Comparison of ENCODE assay signal across 22 cellular contexts in genomic region chr2:60528366-60528765, GRCh38. TPM values are rescaled to one million over a fixed set of nuclear protein-coding genes. Genes with fewer than 3 reads are reported as not detected.
A peak's percentile ranks its signal among the peaks of the same experiment; 100 is the strongest.
DNase-seq lines count a peak whose midpoint lies in the region; ATAC-seq and TF ChIP-seq lines count a peak whose summit lies in the region.
"Had no signal": no experiment of that assay in that cellular context is flagged by ENCODE, and none has a peak within 500 bp of the region (broad histone marks: within the 10 kb centered on the region; RNA-seq: fewer than 3 reads in every experiment).

No MANE protein-coding gene starts in this region.

- H3K9me3 Mint-ChIP-seq in chondrocyte (ENCODE audit: low read depth) (no peaks in the 10 kb centered on the region), mesothelial cell of epicardium (no peaks in the 10 kb centered on the region)
- H3K9me3 Mint-ChIP-seq: neural progenitor cell had no signal

- H3K4me3 Mint-ChIP-seq in chondrocyte (ENCODE audit: unreplicated experiment): no peak overlapping the region
- no peak overlapping the region for H3K4me3 Mint-ChIP-seq in mesothelial cell of epicardium
- H3K4me3 Mint-ChIP-seq: neural progenitor cell had no signal

- H3K4me3 ChIP-seq in upper lobe of right lung: no peak overlapping the region
- H3K4me3 ChIP-seq: cardiac muscle cell, neural progenitor cell, vagina had no signal

- ATAC-seq in left ventricle myocardium superior: peak; percentile 13
- no peak for ATAC-seq in Right ventricle myocardium superior (ENCODE audit: poor library complexity)
- ATAC-seq in upper lobe of right lung: peak; percentile 39
- no peak for ATAC-seq in GM18511 (IDR thresholded peaks at IDR 0.05; ENCODE audit: unreplicated experiment)

- intact Hi-C loops in left ventricle myocardium superior (cut with micrococcal nuclease) (no loop called here), Right ventricle myocardium superior (cut with DNase I) (no loop called here), upper lobe of right lung (cut with DNase I) (no loop called here)

- H3K27me3 Mint-ChIP-seq in chondrocyte (ENCODE audit: low read depth): no peaks in the 10 kb centered on the region
- H3K27me3 Mint-ChIP-seq in mesothelial cell of epicardium (ENCODE audit: low read depth): no peaks in the 10 kb centered on the region

- peaks cover 56% of the 10 kb centered on the region for H3K4me1 Mint-ChIP-seq in chondrocyte (ENCODE audit: low read depth)
- peaks cover 87% of the 10 kb centered on the region for H3K4me1 Mint-ChIP-seq in mesothelial cell of epicardium

- no peaks in the 10 kb centered on the region for H3K36me3 ChIP-seq in upper lobe of right lung
- H3K36me3 ChIP-seq: cardiac muscle cell, neural progenitor cell, vagina had no signal

- peak overlapping the region; percentile 45 for H3K27ac Mint-ChIP-seq in chondrocyte (ENCODE audit: unreplicated experiment)
- H3K27ac Mint-ChIP-seq in mesothelial cell of epicardium: peak overlapping the region; percentile 96
- H3K27ac Mint-ChIP-seq: neural progenitor cell had no signal

- no peaks in the 10 kb centered on the region for H3K9me3 ChIP-seq in upper lobe of right lung
- H3K9me3 ChIP-seq: vagina had no signal

- TF ChIP-seq CTCF in chondrocyte (IDR thresholded peaks at IDR 0.05): no peak
- no peak for TF ChIP-seq CTCF in mesothelial cell of epicardium (IDR thresholded peaks at IDR 0.05; ENCODE audit: unreplicated experiment)
- no peak for TF ChIP-seq CTCF in upper lobe of right lung (IDR thresholded peaks at IDR 0.05)

- H3K27me3 ChIP-seq in upper lobe of right lung: peaks cover 7% of the 10 kb centered on the region
- H3K27me3 ChIP-seq: cardiac muscle cell, neural progenitor cell, vagina had no signal

- H3K36me3 Mint-ChIP-seq in chondrocyte (ENCODE audit: low read depth): no peaks in the 10 kb centered on the region
- H3K36me3 Mint-ChIP-seq in mesothelial cell of epicardium: peaks cover 11% of the 10 kb centered on the region

- H3K4me1 ChIP-seq in upper lobe of right lung: peaks cover 21% of the 10 kb centered on the region

- H3K27ac ChIP-seq in upper lobe of right lung: no peak overlapping the region
- H3K27ac ChIP-seq: C4-2B, cardiac muscle cell, epithelial cell of prostate, KMS-11, neural progenitor cell, vagina had no signal

- DNase-seq in left ventricle myocardium superior (no peak), Right ventricle myocardium superior (no peak), chondrocyte (ENCODE audit: low spot score) (no peak), mesothelial cell of epicardium (ENCODE audit: low spot score in 2 of 2, unreplicated experiment in 2 of 2) (no peak), upper lobe of right lung (no peak), germinal center (ENCODE audit: low spot score) (no peak), GM19240 (ENCODE audit: insufficient read length, low spot score) (no peak)
- DNase-seq: activated CD4-positive, alpha-beta T cell treated with anti-CD3 and anti-CD28 coated beads, Interleukin-2, amount 50 U/mL, for 4 hours; DMS153; NCI-H187; NCI-H2227 treated with DMSO at 0.1 percent for 48 hours; NCI-H82; SHP77; stimulated activated CD4-positive, alpha-beta T cell treated with anti-CD3 and anti-CD28 coated beads, Interleukin-12 subunit alpha, Interleukin-12 subunit beta, amount 100 ng/mL, for 4 hours had no signal

RNA-seq across cellular contexts. Expression of gene BCL11A, which starts 25.1 kb away (rescaled TPM):
- total RNA-seq in left ventricle myocardium superior: 31.2 TPM
- total RNA-seq in Right ventricle myocardium superior: 31.6 TPM
- total RNA-seq in chondrocyte: 11.1 to 15.4 TPM (median 13.4 TPM) in 3 replicates
- 139 to 142 TPM (median 141 TPM) in 3 replicates for total RNA-seq in mesothelial cell of epicardium
- 10.3 TPM for total RNA-seq in upper lobe of right lung
- total RNA-seq: T-helper 1 cell treated with Interleukin-12 subunit alpha and Interleukin-12 subunit beta and Interleukin-4 antibody, amounts not matched to agents 30 ng/mL and 1 ng/mL, for 36 hours had no signal

Comparison
In these comparisons a context has a peak if more than half of its experiments do, and no peak if none do; other contexts are left out.
1. ATAC-seq: peak in left ventricle myocardium superior (single experiment) and upper lobe of right lung (single experiment); none in Right ventricle myocardium superior (single experiment) and GM18511 (single experiment).